Comparison of ENCODE assay signal across 18 cellular contexts in the genomic region with DNA sequence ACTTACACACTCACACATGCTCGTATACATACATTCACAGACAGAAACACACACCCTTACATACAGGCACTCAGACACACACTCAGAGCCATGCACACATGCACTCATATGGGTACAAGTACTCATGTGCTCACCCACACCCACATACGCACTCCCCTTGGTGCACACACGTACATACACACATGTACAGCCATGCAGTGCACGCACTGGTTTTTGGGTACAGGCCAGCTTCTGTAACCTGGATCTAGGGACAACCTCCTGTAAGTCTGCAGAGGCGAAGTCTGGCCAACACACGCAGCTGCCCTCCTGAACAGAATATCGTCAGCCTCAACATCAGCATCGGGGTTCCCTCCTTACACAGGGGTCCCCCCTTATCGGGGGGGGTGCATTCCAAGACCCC.
"Had no signal": no experiment of that assay in that cellular context is flagged by ENCODE, and none has a peak within 500 bp of the region (broad histone marks: within the 10 kb centered on the region; RNA-seq: fewer than 3 reads in every experiment).

No MANE protein-coding gene starts in this region.

- H3K27ac Mint-ChIP-seq: activated T-cell treated with anti-CD3 and anti-CD28 coated beads, Interleukin-2, amount 50 U/mL, for 72 hours; natural killer cell treated with Interleukin-12 subunit alpha and Interleukin-12 subunit beta and Interleukin-15 and Interleukin-18, amount 100 ng/mL, for 72 hours; type B pancreatic cell had no signal

- H3K9me3 Mint-ChIP-seq: activated T-cell treated with anti-CD3 and anti-CD28 coated beads, Interleukin-2, amount 50 U/mL, for 72 hours; central memory CD8-positive, alpha-beta T cell; natural killer cell treated with Interleukin-12 subunit alpha and Interleukin-12 subunit beta and Interleukin-15 and Interleukin-18, amount 100 ng/mL, for 72 hours had no signal

- ATAC-seq: activated T-cell treated with anti-CD3 and anti-CD28 coated beads, Interleukin-2, amount 50 U/mL, for 72 hours; natural killer cell treated with Interleukin-12 subunit alpha and Interleukin-12 subunit beta and Interleukin-15 and Interleukin-18, amount 100 ng/mL, for 72 hours; stimulated activated naive CD8-positive, alpha-beta T cell treated with anti-CD3 and anti-CD28 coated beads, Interleukin-15, Interleukin-2, amounts not matched to agents 100 U/mL and 50 U/mL, for 24 hours had no signal

- H3K4me3 ChIP-seq: ovary, suprapubic skin had no signal

- H3K4me3 Mint-ChIP-seq: activated T-cell treated with anti-CD3 and anti-CD28 coated beads, Interleukin-2, amount 50 U/mL, for 72 hours; central memory CD8-positive, alpha-beta T cell; natural killer cell treated with Interleukin-12 subunit alpha and Interleukin-12 subunit beta and Interleukin-15 and Interleukin-18, amount 100 ng/mL, for 72 hours; type B pancreatic cell had no signal

- DNase-seq: activated CD4-positive, alpha-beta T cell treated with anti-CD3 and anti-CD28 coated beads, Interleukin-2, amount 50 U/mL, for 1 hour; activated T-cell treated with anti-CD3 and anti-CD28 coated beads, Interleukin-2, amount 50 U/mL, for 72 hours; anterior cingulate cortex; brain microvascular endothelial cell; cortex of kidney; effector CD8-positive, alpha-beta T cell; foreskin fibroblast; hippocampal formation; kidney glomerular epithelial cell; ovary; stimulated activated CD4-positive, alpha-beta T cell treated with anti-CD3 and anti-CD28 coated beads, Interleukin-15, amount 100 ng/mL, for 24 hours; stimulated activated CD4-positive, alpha-beta T cell treated with anti-CD3 and anti-CD28 coated beads, Interleukin-4, amount 100 ng/mL, for 1 hour; stimulated activated naive CD8-positive, alpha-beta T cell treated with anti-CD3 and anti-CD28 coated beads, Interleukin-15, Interleukin-2, amounts not matched to agents 100 U/mL and 50 U/mL, for 24 hours; SW 1271 had no signal

- H3K27ac ChIP-seq: brain microvascular endothelial cell, ovary, suprapubic skin had no signal

- H3K4me1 ChIP-seq: suprapubic skin had no signal

- H3K4me1 Mint-ChIP-seq: central memory CD8-positive, alpha-beta T cell had no signal

- H3K36me3 ChIP-seq: brain microvascular endothelial cell, ovary, suprapubic skin had no signal

- H3K27me3 ChIP-seq: brain microvascular endothelial cell, ovary had no signal

- H3K9me3 ChIP-seq: ovary, suprapubic skin had no signal

- H3K36me3 Mint-ChIP-seq: natural killer cell treated with Interleukin-12 subunit alpha and Interleukin-12 subunit beta and Interleukin-15 and Interleukin-18, amount 100 ng/mL, for 72 hours; type B pancreatic cell had no signal
